Comparison of ENCODE assay signal across 2 cellular contexts in genomic region chr22:31973739-31974138, GRCh38.
A peak's percentile ranks its signal among the peaks of the same experiment; 100 is the strongest.
TF ChIP-seq lines count a peak whose summit lies in the region.

No MANE protein-coding gene starts in this region.

TF ChIP-seq in liver, 16 proteins besides CTCF, POLR2A, EP300 and RAD21 (continued from another document):
- TF ChIP-seq, protein P1, sequence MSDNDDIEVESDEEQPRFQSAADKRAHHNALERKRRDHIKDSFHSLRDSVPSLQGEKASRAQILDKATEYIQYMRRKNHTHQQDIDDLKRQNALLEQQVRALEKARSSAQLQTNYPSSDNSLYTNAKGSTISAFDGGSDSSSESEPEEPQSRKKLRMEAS (IDR thresholded peaks at IDR 0.05), result peak; percentile 85
- peak; percentile 82 for TF ChIP-seq SP1 (IDR thresholded peaks at IDR 0.05)
- no peak for TF ChIP-seq NR2F2 (IDR thresholded peaks at IDR 0.05)
- TF ChIP-seq, protein P2, sequence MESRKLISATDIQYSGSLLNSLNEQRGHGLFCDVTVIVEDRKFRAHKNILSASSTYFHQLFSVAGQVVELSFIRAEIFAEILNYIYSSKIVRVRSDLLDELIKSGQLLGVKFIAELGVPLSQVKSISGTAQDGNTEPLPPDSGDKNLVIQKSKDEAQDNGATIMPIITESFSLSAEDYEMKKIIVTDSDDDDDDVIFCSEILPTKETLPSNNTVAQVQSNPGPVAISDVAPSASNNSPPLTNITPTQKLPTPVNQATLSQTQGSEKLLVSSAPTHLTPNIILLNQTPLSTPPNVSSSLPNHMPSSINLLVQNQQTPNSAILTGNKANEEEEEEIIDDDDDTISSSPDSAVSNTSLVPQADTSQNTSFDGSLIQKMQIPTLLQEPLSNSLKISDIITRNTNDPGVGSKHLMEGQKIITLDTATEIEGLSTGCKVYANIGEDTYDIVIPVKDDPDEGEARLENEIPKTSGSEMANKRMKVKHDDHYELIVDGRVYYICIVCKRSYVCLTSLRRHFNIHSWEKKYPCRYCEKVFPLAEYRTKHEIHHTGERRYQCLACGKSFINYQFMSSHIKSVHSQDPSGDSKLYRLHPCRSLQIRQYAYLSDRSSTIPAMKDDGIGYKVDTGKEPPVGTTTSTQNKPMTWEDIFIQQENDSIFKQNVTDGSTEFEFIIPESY (IDR thresholded peaks at IDR 0.05), result no peak
- peak in 1 of 2 donors; percentile 24 for TF ChIP-seq JUND (IDR thresholded peaks at IDR 0.05)
- no peak for TF ChIP-seq FOXA1 (IDR thresholded peaks at IDR 0.05)
- TF ChIP-seq GABPA (IDR thresholded peaks at IDR 0.05 in 1 of 2, conservative IDR thresholded peaks at IDR 0.05 in 1 of 2), result no peak
- no peak for TF ChIP-seq HNF4G (IDR thresholded peaks at IDR 0.05)
- TF ChIP-seq FOXA2 (IDR thresholded peaks at IDR 0.05), result peak; percentile 52
- peak; percentile 66 to 77 for TF ChIP-seq HNF4A (conservative IDR thresholded peaks at IDR 0.05)
- TF ChIP-seq, protein P3, sequence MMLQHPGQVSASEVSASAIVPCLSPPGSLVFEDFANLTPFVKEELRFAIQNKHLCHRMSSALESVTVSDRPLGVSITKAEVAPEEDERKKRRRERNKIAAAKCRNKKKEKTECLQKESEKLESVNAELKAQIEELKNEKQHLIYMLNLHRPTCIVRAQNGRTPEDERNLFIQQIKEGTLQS (IDR thresholded peaks at IDR 0.05), result no peak
- TF ChIP-seq YY1 (IDR thresholded peaks at IDR 0.05), result peak; percentile 76
- peak; percentile 63 for TF ChIP-seq REST (IDR thresholded peaks at IDR 0.05)
- peak; percentile 78 to 85 for TF ChIP-seq RXRA (IDR thresholded peaks at IDR 0.05)
- no peak for TF ChIP-seq EGR1 (IDR thresholded peaks at IDR 0.05; ENCODE audit: low read depth in 2 of 2)
TF ChIP-seq in liver: peak in this region for 8.

TF ChIP-seq in HepG2, 621 proteins besides CTCF, POLR2A, EP300 and RAD21 (continued from another document):
- TF ChIP-seq ZNF576 (CRISPR knock-in tag; IDR thresholded peaks at IDR 0.05) (no peak), TARDBP (CRISPR knock-in tag; IDR thresholded peaks at IDR 0.05) (no peak), GFI1 (CRISPR knock-in tag; IDR thresholded peaks at IDR 0.05; ENCODE audit: borderline replicate concordance) (no peak), SIX1 (CRISPR knock-in tag; IDR thresholded peaks at IDR 0.05; ENCODE audit: borderline replicate concordance) (no peak)
